In genomic region chr6:158962371-158962770, GRCh38 we compare ENCODE assay signal across 29 cellular contexts.
"Had no signal": no experiment of that assay in that cellular context is flagged by ENCODE, and none has a peak within 500 bp of the region (broad histone marks: within the 10 kb centered on the region; RNA-seq: fewer than 3 reads in every experiment).

No MANE protein-coding gene starts in this region.

- H3K27me3 ChIP-seq: ascending aorta, cardiac muscle cell, colonic mucosa, gastrocnemius medialis, neutrophil, ovary, stomach, suprapubic skin, tibial nerve had no signal

- H3K9me3 ChIP-seq: colonic mucosa, gastrocnemius medialis, neutrophil, ovary, psoas muscle, suprapubic skin had no signal

- H3K4me1 ChIP-seq: ascending aorta, gastrocnemius medialis, psoas muscle, tibial nerve had no signal

- ATAC-seq: gastrocnemius medialis; left colon; psoas muscle; stimulated activated naive B cell treated with anti-CD40 and anti-IgM and Interleukin-4, amounts not matched to agents 10 μg/mL and 1 μg/mL and 100 μg/mL, for 72 hours had no signal

- H3K36me3 ChIP-seq: ascending aorta, cardiac muscle cell, colonic mucosa, gastrocnemius medialis, neutrophil, ovary, suprapubic skin, tibial nerve had no signal

- H3K4me3 ChIP-seq: ascending aorta, cardiac muscle cell, colonic mucosa, gastrocnemius medialis, ovary, psoas muscle, stomach, suprapubic skin, tibial nerve had no signal

- H3K27ac ChIP-seq: ascending aorta, cardiac muscle cell, colonic mucosa, gastrocnemius medialis, neutrophil, ovary, psoas muscle, stomach, suprapubic skin, tibial nerve had no signal

- DNase-seq: activated CD4-positive, alpha-beta memory T cell treated with anti-CD3 and anti-CD28 coated beads for 36 hours; activated CD4-positive, alpha-beta T cell treated with anti-CD3 and anti-CD28 coated beads, Interleukin-2, amount 10 ng/mL, durations not matched to agents 24 days and 14 days; activated CD4-positive, CD25-positive, alpha-beta regulatory T cell treated with anti-CD3 and anti-CD28 coated beads, Interleukin-2, amount 50 U/mL, for 72 hours; activated CD8-positive, alpha-beta memory T cell treated with anti-CD3 and anti-CD28 coated beads, Interleukin-2, amount 50 U/mL, for 4 hours; activated effector memory CD4-positive, alpha-beta T cell treated with anti-CD3 and anti-CD28 coated beads, Interleukin-2, amount 50 U/mL, for 16 hours; activated naive CD4-positive, alpha-beta T cell treated with anti-CD3 and anti-CD28 coated beads for 36 hours; activated naive CD8-positive, alpha-beta T cell treated with anti-CD3 and anti-CD28 coated beads for 36 hours; activated T-cell treated with anti-CD3 and anti-CD28 coated beads, Interleukin-2, amount 50 U/mL, for 1 hour; cerebellar nuclear complex; colonic mucosa; effector CD8-positive, alpha-beta T cell; gastrocnemius medialis; glutamatergic neuron; left colon; mammary epithelial cell; naive B cell; nephron progenitor cell; ovary; psoas muscle; stimulated activated CD4-positive, alpha-beta T cell treated with anti-CD3 and anti-CD28 coated beads, Interleukin-15, amount 100 ng/mL, for 24 hours; stimulated activated CD4-positive, alpha-beta T cell treated with anti-CD3 and anti-CD28 coated beads, Interleukin-2, amount 100 ng/mL, for 24 hours; stimulated activated naive B cell treated with anti-CD40 and anti-IgM and Interleukin-4, amounts not matched to agents 10 μg/mL and 1 μg/mL and 100 μg/mL, for 72 hours; stomach; T-helper 9 cell had no signal
